8 cellular contexts compared by ENCODE assay signal in the genomic region with DNA sequence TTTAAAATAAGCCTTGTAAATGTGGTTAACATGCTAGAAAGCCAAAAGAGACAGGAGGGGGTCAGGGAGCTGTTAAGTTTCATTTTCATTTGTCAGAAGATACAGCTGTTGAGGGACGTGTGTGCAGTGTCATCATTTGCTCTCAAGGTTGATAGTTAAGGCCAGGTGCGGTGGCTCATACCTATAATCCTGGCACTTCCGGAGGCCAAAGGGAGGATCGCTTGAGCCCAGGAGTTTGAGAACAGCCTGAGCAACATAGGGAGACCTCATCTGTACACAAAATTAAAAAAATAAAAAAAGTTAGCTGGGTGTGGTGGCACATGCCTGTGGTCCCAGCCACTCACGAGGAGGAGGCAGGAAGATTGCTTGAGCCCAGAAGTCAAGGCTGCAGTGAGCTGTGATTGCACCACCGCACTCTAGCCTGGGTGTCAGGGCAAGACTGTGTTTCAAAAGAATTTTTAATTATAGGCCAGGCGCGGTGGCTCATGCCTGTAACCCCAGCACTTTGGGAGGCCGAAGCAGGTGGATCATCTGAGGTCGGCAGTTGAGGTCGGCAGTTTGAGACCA. TPM values are rescaled to one million over a fixed set of nuclear protein-coding genes. Genes with fewer than 3 reads are reported as not detected.
A peak's percentile ranks its signal among the peaks of the same experiment; 100 is the strongest.
DNase-seq lines count a peak whose midpoint lies in the region; ATAC-seq and TF ChIP-seq lines count a peak whose summit lies in the region.

No MANE protein-coding gene starts in this region.

- no peak for DNase-seq in activated CD4-positive, CD25-positive, alpha-beta regulatory T cell treated with anti-CD3 and anti-CD28 coated beads, Interleukin-2, amount 50 U/mL, for 72 hours
- DNase-seq in NOMO-1 treated with dmso at 0.1 percent for 144 hours (lab: John Stamatoyannopoulos, UW; ENCODE audit: unreplicated experiment) (peak; percentile 52), natural killer cell (peak; percentile 51), NCI-H187 (lab: John Stamatoyannopoulos, UW) (no peak), DMS79 treated with DMSO at 0.1 percent for 48 hours (lab: John Stamatoyannopoulos, UW) (no peak), upper lobe of right lung (no peak)

- peaks cover 4% of the 10 kb centered on the region for H3K36me3 Mint-ChIP-seq in natural killer cell

- H3K9me3 ChIP-seq in HEK293 (ENCODE audit: control insufficient read depth, insufficient read depth, low read depth, low read length): no peaks in the 10 kb centered on the region
- H3K9me3 ChIP-seq in upper lobe of right lung: no peaks in the 10 kb centered on the region

- intact Hi-C loops in natural killer cell (cut with micrococcal nuclease): loop anchor here (1.0 to 10.0 kb wide), 2 partner anchors 23 to 167 kb away; a partner anchor contains a TSS
- intact Hi-C loops in upper lobe of right lung (cut with DNase I): no loop called here

- H3K4me3 ChIP-seq in HEK293 (ENCODE audit: low read depth, low read length): no peak overlapping the region
- no peak overlapping the region for H3K4me3 ChIP-seq in upper lobe of right lung

- CTCF ChIA-PET in HEK293 (lab: Yijun Ruan, JAX): interaction anchor here (0.8 kb wide), 1 partner anchor 40 kb away, joined by 3 read pairs; no protein-coding TSS in a partner anchor

- no peaks in the 10 kb centered on the region for H3K9me3 Mint-ChIP-seq in natural killer cell

- no peaks in the 10 kb centered on the region for H3K27me3 ChIP-seq in upper lobe of right lung

- peak overlapping the region; percentile 93 to 99 for H3K27ac Mint-ChIP-seq in natural killer cell

- TF ChIP-seq CTCF in HEK293 (tag by site-specific recombination; IDR thresholded peaks at IDR 0.05): no peak
- no peak for TF ChIP-seq CTCF in natural killer cell (IDR thresholded peaks at IDR 0.05)
- TF ChIP-seq CTCF in upper lobe of right lung (IDR thresholded peaks at IDR 0.05): no peak

- peaks cover 31 to 33% of the 10 kb centered on the region in 2 donors for H3K4me1 Mint-ChIP-seq in natural killer cell

- H3K27ac ChIP-seq in HEK293 (ENCODE audit: extremely low read depth, low read depth, low read length): no peak overlapping the region
- H3K27ac ChIP-seq in upper lobe of right lung: no peak overlapping the region

- peak overlapping the region; percentile 92 for H3K4me3 Mint-ChIP-seq in natural killer cell

- POLR2A ChIA-PET in HEK293 (lab: Yijun Ruan, JAX): interaction anchor here (0.6 kb wide), 1 partner anchor 455 kb away, joined by 8 read pairs; no protein-coding TSS in a partner anchor

- peaks cover 35 to 65% of the 10 kb centered on the region in 2 experiments for H3K36me3 ChIP-seq in HEK293 (ENCODE audit: control insufficient read depth in 2 of 2, insufficient read depth in 1 of 2, low read length in 2 of 2)
- peaks cover 61% of the 10 kb centered on the region for H3K36me3 ChIP-seq in upper lobe of right lung

- ATAC-seq in activated CD4-positive, CD25-positive, alpha-beta regulatory T cell treated with anti-CD3 and anti-CD28 coated beads, Interleukin-2, amount 50 U/mL, for 24 hours: peak; percentile 64 to 75
- ATAC-seq in natural killer cell (peak; percentile 88 to 91 (median 89)), upper lobe of right lung (no peak)

- H3K27me3 Mint-ChIP-seq in natural killer cell (ENCODE audit: low read depth in 2 of 2): no peaks in the 10 kb centered on the region

- H3K4me1 ChIP-seq in HEK293 (ENCODE audit: control insufficient read depth, insufficient read depth, low read length) (no peaks in the 10 kb centered on the region), upper lobe of right lung (no peaks in the 10 kb centered on the region)

TF ChIP-seq in HEK293, 187 proteins besides CTCF, POLR2A, EP300 and RAD21:
- no peak for TF ChIP-seq ZNF530 (tag by site-specific recombination; IDR thresholded peaks at IDR 0.05; ENCODE audit: low read depth)
- peak; percentile 31; the same call in 1 of the 2 replicates for TF ChIP-seq SP7 (tag by site-specific recombination; IDR thresholded peaks at IDR 0.05)
- TF ChIP-seq, protein P1, sequence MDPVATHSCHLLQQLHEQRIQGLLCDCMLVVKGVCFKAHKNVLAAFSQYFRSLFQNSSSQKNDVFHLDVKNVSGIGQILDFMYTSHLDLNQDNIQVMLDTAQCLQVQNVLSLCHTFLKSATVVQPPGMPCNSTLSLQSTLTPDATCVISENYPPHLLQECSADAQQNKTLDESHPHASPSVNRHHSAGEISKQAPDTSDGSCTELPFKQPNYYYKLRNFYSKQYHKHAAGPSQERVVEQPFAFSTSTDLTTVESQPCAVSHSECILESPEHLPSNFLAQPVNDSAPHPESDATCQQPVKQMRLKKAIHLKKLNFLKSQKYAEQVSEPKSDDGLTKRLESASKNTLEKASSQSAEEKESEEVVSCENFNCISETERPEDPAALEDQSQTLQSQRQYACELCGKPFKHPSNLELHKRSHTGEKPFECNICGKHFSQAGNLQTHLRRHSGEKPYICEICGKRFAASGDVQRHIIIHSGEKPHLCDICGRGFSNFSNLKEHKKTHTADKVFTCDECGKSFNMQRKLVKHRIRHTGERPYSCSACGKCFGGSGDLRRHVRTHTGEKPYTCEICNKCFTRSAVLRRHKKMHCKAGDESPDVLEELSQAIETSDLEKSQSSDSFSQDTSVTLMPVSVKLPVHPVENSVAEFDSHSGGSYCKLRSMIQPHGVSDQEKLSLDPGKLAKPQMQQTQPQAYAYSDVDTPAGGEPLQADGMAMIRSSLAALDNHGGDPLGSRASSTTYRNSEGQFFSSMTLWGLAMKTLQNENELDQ (tag by site-specific recombination; IDR thresholded peaks at IDR 0.05; ENCODE audit: low read depth): no peak
- no peak for TF ChIP-seq ZNF629 (tag by site-specific recombination; IDR thresholded peaks at IDR 0.05)
- TF ChIP-seq ZNF776 (tag by site-specific recombination; IDR thresholded peaks at IDR 0.05; ENCODE audit: borderline replicate concordance): no peak
- TF ChIP-seq ZNF558 (tag by site-specific recombination; IDR thresholded peaks at IDR 0.05): no peak
- TF ChIP-seq ZNF184 (tag by site-specific recombination; IDR thresholded peaks at IDR 0.05): no peak
- no peak for TF ChIP-seq ZNF19 (tag by site-specific recombination; IDR thresholded peaks at IDR 0.05; ENCODE audit: low read depth)

RNA-seq across cellular contexts. Expression of a gene that starts 22.7 kb away (rescaled TPM):
- total RNA-seq in natural killer cell (10 to 100 TPM; 46.1 to 62.2 (median 55.6) TPM), upper lobe of right lung (47.8 TPM)

RNA-seq across cellular contexts. Expression of a gene that starts 23.3 kb away (rescaled TPM):
- total RNA-seq in natural killer cell (100 to 1,000 TPM; 199 to 241 (median 224) TPM), upper lobe of right lung (156 TPM)

Comparison
In these comparisons a context has a peak if more than half of its experiments do, and no peak if none do; other contexts are left out.
1. DNase-seq: peak in NOMO-1 treated with dmso at 0.1 percent for 144 hours (single experiment) and natural killer cell (single experiment); none in activated CD4-positive, CD25-positive, alpha-beta regulatory T cell treated with anti-CD3 and anti-CD28 coated beads, Interleukin-2, amount 50 U/mL, for 72 hours (single experiment), NCI-H187 (0 of 2), DMS79 treated with DMSO at 0.1 percent for 48 hours (single experiment) and upper lobe of right lung (single experiment).